Comparison of ENCODE assay signal across 22 cellular contexts in genomic region chr19:34512254-34512796, GRCh38. TPM values are rescaled to one million over a fixed set of nuclear protein-coding genes. Genes with fewer than 3 reads are reported as not detected.
A peak's percentile ranks its signal among the peaks of the same experiment; 100 is the strongest.
DNase-seq lines count a peak whose midpoint lies in the region; ATAC-seq, FAIRE-seq and TF ChIP-seq lines count a peak whose summit lies in the region.
"Had no signal": no experiment of that assay in that cellular context is flagged by ENCODE, and none has a peak within 500 bp of the region (broad histone marks: within the 10 kb centered on the region; RNA-seq: fewer than 3 reads in every experiment).

No MANE protein-coding gene starts in this region.

- H3K14ac ChIP-seq in H9 (ENCODE audit: insufficient read depth, low read length), result no peak overlapping the region

- FAIRE-seq in bronchial epithelial cell (lab: Jason Lieb, UNC), result peak; percentile 82
- FAIRE-seq: GM12892, GM19239, H1 had no signal

- H3K27ac ChIP-seq in H9 (ENCODE audit: insufficient read length, low read depth, low read length) (no peak overlapping the region), RWPE1 (no peak overlapping the region)
- H3K27ac ChIP-seq: BLaER1, PC-9 had no signal

- H3K36me3 ChIP-seq in bronchial epithelial cell (ENCODE audit: control insufficient read depth, insufficient read depth, low read length), result no peaks in the 10 kb centered on the region
- H3K36me3 ChIP-seq: BLaER1 had no signal

- no peaks in the 10 kb centered on the region for H3K27me3 ChIP-seq in H9 (ENCODE audit: insufficient read depth, low read length)
- no peaks in the 10 kb centered on the region for H3K27me3 ChIP-seq in bronchial epithelial cell (ENCODE audit: control insufficient read depth, insufficient read depth, low read length)
- H3K27me3 ChIP-seq: BLaER1 had no signal

- H3K4me3 ChIP-seq in bronchial epithelial cell (ENCODE audit: low read depth, low read length), result no peak overlapping the region
- H3K4me3 ChIP-seq: BLaER1, PC-9 had no signal

- TF ChIP-seq CTCF in H9 (conservative IDR thresholded peaks at IDR 0.05) (no peak), bronchial epithelial cell (IDR thresholded peaks at IDR 0.05; ENCODE audit: insufficient read depth, low read length, severe bottlenecking) (no peak), RWPE1 (conservative IDR thresholded peaks at IDR 0.05; ENCODE audit: low read depth) (no peak)

- peak overlapping the region; percentile 27 for H3K18ac ChIP-seq in H9 (ENCODE audit: insufficient read length, low read depth, low read length)

- no peaks in the 10 kb centered on the region for H4K20me1 ChIP-seq in H9 (ENCODE audit: control insufficient read depth, insufficient read depth, insufficient read length)
- H4K20me1 ChIP-seq: BLaER1 had no signal

- H4K5ac ChIP-seq in H9 (ENCODE audit: insufficient read length, low read depth, low read length), result no peak overlapping the region

- H2BK15ac ChIP-seq in H9 (ENCODE audit: low read depth, low read length), result no peak overlapping the region

- H3K4me1 Mint-ChIP-seq in H9, result peaks cover 0 to 5% of the 10 kb centered on the region in 2 experiments; a peak in 2 of 4 replicates
- no peaks in the 10 kb centered on the region for H3K4me1 Mint-ChIP-seq in stimulated activated memory B cell treated with anti-CD40 and anti-IgM and Interleukin-4, amounts not matched to agents 10 μg/mL and 1 μg/mL and 100 μg/mL, for 72 hours
- H3K4me1 Mint-ChIP-seq: CD4-positive, alpha-beta memory T cell had no signal

- H2BK5ac ChIP-seq in H9 (ENCODE audit: insufficient read length, low read length), result no peak overlapping the region

- H2AK5ac ChIP-seq in H9 (ENCODE audit: insufficient read length, low read length), result no peak overlapping the region

- no peak overlapping the region; a peak in 1 of 7 replicates for H3K27ac Mint-ChIP-seq in H9
- H3K27ac Mint-ChIP-seq in stimulated activated memory B cell treated with anti-CD40 and anti-IgM and Interleukin-4, amounts not matched to agents 10 μg/mL and 1 μg/mL and 100 μg/mL, for 72 hours, result no peak overlapping the region
- H3K27ac Mint-ChIP-seq: CD4-positive, alpha-beta memory T cell had no signal

- peaks cover 0 to 6% (median 1%) of the 10 kb centered on the region in 3 experiments; a peak in 4 of 7 replicates for H3K36me3 Mint-ChIP-seq in H9 (ENCODE audit: insufficient read depth in 1 of 3, low read depth in 3 of 3)
- H3K36me3 Mint-ChIP-seq in stimulated activated memory B cell treated with anti-CD40 and anti-IgM and Interleukin-4, amounts not matched to agents 10 μg/mL and 1 μg/mL and 100 μg/mL, for 72 hours, result no peaks in the 10 kb centered on the region

- no CpG with 5 or more reads among the region's 16 CpGs for WGBS in H9 (ENCODE audit: extremely low coverage, insufficient read length, low lambda C conversion rate)

- no peak overlapping the region for H3K4me2 ChIP-seq in H9 (ENCODE audit: insufficient read depth, insufficient read length, low read length)
- H3K4me2 ChIP-seq: BLaER1, PC-9 had no signal

- H3K4ac ChIP-seq in H9 (ENCODE audit: low read depth, low read length), result no peak overlapping the region

- H2AFZ ChIP-seq in H9 (ENCODE audit: low read length), result no peak overlapping the region
- H2AFZ ChIP-seq: PC-9 had no signal

- no peaks in the 10 kb centered on the region for H3K4me1 ChIP-seq in H9 (ENCODE audit: insufficient read depth, low read length)
- H3K4me1 ChIP-seq: BLaER1, Caco-2 had no signal

- POLR2A ChIA-PET in RWPE1 (lab: Yijun Ruan, JAX; ENCODE audit: low non-redundant PET), result no interaction called here

- ATAC-seq in stimulated activated memory B cell treated with anti-CD40 and anti-IgM and Interleukin-4, amounts not matched to agents 10 μg/mL and 1 μg/mL and 100 μg/mL, for 72 hours, result peak; percentile 31

- H3K79me1 ChIP-seq in H9 (ENCODE audit: insufficient read depth, low read depth, low read length, poor library complexity, severe bottlenecking), result no peaks in the 10 kb centered on the region

- peaks cover 22 to 26% of the 10 kb centered on the region in 2 experiments for H3K9me3 Mint-ChIP-seq in H9
- H3K9me3 Mint-ChIP-seq in stimulated activated memory B cell treated with anti-CD40 and anti-IgM and Interleukin-4, amounts not matched to agents 10 μg/mL and 1 μg/mL and 100 μg/mL, for 72 hours, result peaks cover 9% of the 10 kb centered on the region

- no peak overlapping the region for H3K23ac ChIP-seq in H9 (ENCODE audit: insufficient read length, low read depth, low read length)

- H3K56ac ChIP-seq in H9 (ENCODE audit: insufficient read length, low read depth, low read length), result no peak overlapping the region

- no peak overlapping the region for H3K9ac ChIP-seq in H9 (ENCODE audit: extremely low read depth, insufficient read length, low read length)
- H3K9ac ChIP-seq: BLaER1 had no signal

- no peak overlapping the region for H4K91ac ChIP-seq in H9 (ENCODE audit: insufficient read length, low read depth, low read length)

- no peak overlapping the region for H2BK120ac ChIP-seq in H9 (ENCODE audit: low read depth, low read length, poor library complexity, severe bottlenecking)

- no peaks in the 10 kb centered on the region for H3K79me2 ChIP-seq in H9 (ENCODE audit: insufficient read depth, low read length)

- H3T11ph ChIP-seq in H9 (ENCODE audit: low read length), result no peak overlapping the region

- no peak overlapping the region for H2BK20ac ChIP-seq in H9 (ENCODE audit: low read depth, low read length, poor library complexity, severe bottlenecking)

- peaks cover 16% of the 10 kb centered on the region for H3K27me3 Mint-ChIP-seq in H9 (ENCODE audit: low read depth)
- H3K27me3 Mint-ChIP-seq in stimulated activated memory B cell treated with anti-CD40 and anti-IgM and Interleukin-4, amounts not matched to agents 10 μg/mL and 1 μg/mL and 100 μg/mL, for 72 hours, result peaks cover 18% of the 10 kb centered on the region

- H2BK12ac ChIP-seq in H9 (ENCODE audit: insufficient read length, low read depth, low read length), result no peak overlapping the region

- CTCF ChIA-PET in RWPE1 (lab: Yijun Ruan, JAX), result no interaction called here

- no peak overlapping the region for H4K8ac ChIP-seq in H9 (replicated peaks; ENCODE audit: insufficient read length, low read depth, low read length)

- H3K9me3 ChIP-seq in H9 (ENCODE audit: control insufficient read depth, low read depth, low read length), result no peaks in the 10 kb centered on the region

- no peak overlapping the region for H3K4me3 Mint-ChIP-seq in H9
- no peak overlapping the region for H3K4me3 Mint-ChIP-seq in stimulated activated memory B cell treated with anti-CD40 and anti-IgM and Interleukin-4, amounts not matched to agents 10 μg/mL and 1 μg/mL and 100 μg/mL, for 72 hours
- H3K4me3 Mint-ChIP-seq: CD4-positive, alpha-beta memory T cell had no signal

- peak; percentile 2 for DNase-seq in GM03348 (ENCODE audit: low spot score)
- no peak for DNase-seq in H9
- DNase-seq in bronchial epithelial cell (ENCODE audit: low read depth), result no peak
- no peak for DNase-seq in RWPE1 (ENCODE audit: low spot score)
- no peak for DNase-seq in NCI-H526 treated with DMSO at 0.1 percent for 48 hours (lab: John Stamatoyannopoulos, UW)
- no peak for DNase-seq in DMS53 treated with DMSO at 0.1 percent for 48 hours (lab: John Stamatoyannopoulos, UW; ENCODE audit: unreplicated experiment)
- DNase-seq: Caco-2; CD4-positive, alpha-beta memory T cell; DMS 273 treated with DMSO at 0.1 percent for 48 hours; DND-41; KBM-7; MM.1S; NCI-H1048; NCI-H1436; NCI-H1930; NCI-H748 treated with DMSO at 0.1 percent for 48 hours; PC-9 had no signal

- no peaks in the 10 kb centered on the region for H3K23me2 ChIP-seq in H9 (ENCODE audit: insufficient read length, low read depth, low read length, poor library complexity, severe bottlenecking)

RNA-seq across cellular contexts. Expression of gene WTIP, which starts 30.8 kb away (rescaled TPM):
- 32.5 and 35.1 TPM in 2 replicates for total RNA-seq in H9 (2021)
- total RNA-seq in bronchial epithelial cell, result 40.3 and 43.9 TPM in 2 replicates
